21 cellular contexts compared by ENCODE assay signal in genomic region chr4:44256414-44256813, GRCh38.
DNase-seq lines count a peak whose midpoint lies in the region; ATAC-seq, FAIRE-seq and TF ChIP-seq lines count a peak whose summit lies in the region.
"Had no signal": no experiment of that assay in that cellular context is flagged by ENCODE, and none has a peak within 500 bp of the region (broad histone marks: within the 10 kb centered on the region; RNA-seq: fewer than 3 reads in every experiment).

No MANE protein-coding gene starts in this region.

- TF ChIP-seq CTCF in D721Med (IDR thresholded peaks at IDR 0.05; ENCODE audit: insufficient read depth, missing control alignments): peak; percentile 39

- no peak for FAIRE-seq in D721Med (lab: Jason Lieb, UNC)
- FAIRE-seq: colon, endothelial cell of umbilical vein, HepG2 had no signal

- ATAC-seq in GM18502 (IDR thresholded peaks at IDR 0.05; ENCODE audit: poor library complexity, unreplicated experiment): no peak
- ATAC-seq: foreskin keratinocyte; HCT116; HepG2; lower lobe of right lung; natural killer cell treated with Interleukin-12 subunit alpha and Interleukin-12 subunit beta and Interleukin-15 and Interleukin-18, amount 100 ng/mL, for 72 hours had no signal

- no peak for DNase-seq in D721Med (ENCODE audit: insufficient read length, low spot score)
- DNase-seq in NCI-H146 (lab: John Stamatoyannopoulos, UW): peak; percentile 18
- peak; percentile 6 for DNase-seq in amniotic epithelial cell (ENCODE audit: low read depth)
- peak; percentile 66 for DNase-seq in medulla oblongata (ENCODE audit: extremely low spot score)
- DNase-seq in NCI-H526 (lab: John Stamatoyannopoulos, UW): no peak
- no peak for DNase-seq in activated CD4-positive, alpha-beta T cell treated with anti-CD3 and anti-CD28 coated beads, Interleukin-2, amount 50 U/mL, for 48 hours
- no peak for DNase-seq in stimulated activated CD4-positive, alpha-beta T cell treated with anti-CD3 and anti-CD28 coated beads, Interleukin-4, amount 100 ng/mL, for 4 hours
- DNase-seq: activated CD4-positive, CD25-positive, alpha-beta regulatory T cell treated with anti-CD3 and anti-CD28 coated beads, Interleukin-2, amount 50 U/mL, for 72 hours; activated CD8-positive, alpha-beta memory T cell treated with anti-CD3 and anti-CD28 coated beads, Interleukin-2, amount 50 U/mL, for 4 hours; activated gamma-delta T cell treated with Interleukin-2 at 50 U/mL for 16 hours; aorta; foreskin keratinocyte; immature natural killer cell; lower lobe of right lung; NCI-H2107 had no signal

Comparison
In these comparisons a context has a peak if more than half of its experiments do, and no peak if none do; other contexts are left out.
1. DNase-seq: peak in NCI-H146 (single experiment), amniotic epithelial cell (single experiment) and medulla oblongata (single experiment); none in D721Med (single experiment), NCI-H526 (0 of 2), activated CD4-positive, alpha-beta T cell treated with anti-CD3 and anti-CD28 coated beads, Interleukin-2, amount 50 U/mL, for 48 hours (0 of 2) and stimulated activated CD4-positive, alpha-beta T cell treated with anti-CD3 and anti-CD28 coated beads, Interleukin-4, amount 100 ng/mL, for 4 hours (0 of 2).